Comparison of ENCODE assay signal across 16 cellular contexts in genomic region chr4:61277785-61278184, GRCh38.
A peak's percentile ranks its signal among the peaks of the same experiment; 100 is the strongest.
DNase-seq lines count a peak whose midpoint lies in the region; ATAC-seq and TF ChIP-seq lines count a peak whose summit lies in the region.
"Had no signal": no experiment of that assay in that cellular context is flagged by ENCODE, and none has a peak within 500 bp of the region (broad histone marks: within the 10 kb centered on the region; RNA-seq: fewer than 3 reads in every experiment).

No MANE protein-coding gene starts in this region.

- H4K20me1 ChIP-seq in mammary epithelial cell (ENCODE audit: insufficient read depth, low read length), result no peaks in the 10 kb centered on the region

- H3K4me3 Mint-ChIP-seq in activated T-helper 17 cell treated with anti-CD3 and anti-CD28 coated beads, Interleukin-2, amount 50 U/mL, for 72 hours, result no peak overlapping the region
- no peak overlapping the region for H3K4me3 Mint-ChIP-seq in HFFc6
- H3K4me3 Mint-ChIP-seq: CD8-positive, alpha-beta T cell; effector memory CD8-positive, alpha-beta T cell; stimulated activated effector memory CD8-positive, alpha-beta T cell treated with anti-CD3 and anti-CD28 coated beads, Interleukin-12 subunit alpha, Interleukin-12 subunit beta, amount 100 ng/mL, for 72 hours; WTC11 had no signal

- BruUV-seq in mammary epithelial cell (replicated peaks; lab: Mats Ljungman, UMichigan), result no TSS peak

- DNase-seq in NCI-H2227 (lab: John Stamatoyannopoulos, UW; ENCODE audit: unreplicated experiment) (peak; percentile 3), NCI-H2227 treated with DMSO at 0.1 percent for 48 hours (lab: John Stamatoyannopoulos, UW) (no peak), NCI-H226 (peak; percentile 43), mammary epithelial cell (peak; percentile 61), thoracic aorta (ENCODE audit: low spot score) (no peak), HFFc6 (no peak)
- DNase-seq: ACHN; activated gamma-delta T cell treated with Interleukin-2 at 50 U/mL for 16 hours; CD8-positive, alpha-beta T cell; effector memory CD8-positive, alpha-beta T cell; mesenchymal stem cell; PC-9 had no signal

- intact Hi-C loops in mammary epithelial cell (cut with micrococcal nuclease), result no loop called here

- H3K79me2 ChIP-seq in mammary epithelial cell (ENCODE audit: insufficient read depth, low read length), result no peaks in the 10 kb centered on the region

- H3K9ac ChIP-seq in mammary epithelial cell (ENCODE audit: insufficient read depth, low read length), result no peak overlapping the region

- H3K36me3 Mint-ChIP-seq in activated T-helper 17 cell treated with anti-CD3 and anti-CD28 coated beads, Interleukin-2, amount 50 U/mL, for 72 hours (ENCODE audit: low read depth), result no peaks in the 10 kb centered on the region
- no peaks in the 10 kb centered on the region for H3K36me3 Mint-ChIP-seq in HFFc6 (ENCODE audit: low read depth)
- H3K36me3 Mint-ChIP-seq: CD8-positive, alpha-beta T cell; stimulated activated effector memory CD8-positive, alpha-beta T cell treated with anti-CD3 and anti-CD28 coated beads, Interleukin-12 subunit alpha, Interleukin-12 subunit beta, amount 100 ng/mL, for 72 hours; WTC11 had no signal

- no peak overlapping the region for H3K4me3 ChIP-seq in mammary epithelial cell (replicated peaks in 1 of 3; ENCODE audit: insufficient read depth in 1 of 3, low read depth in 2 of 3, low read length in 3 of 3)
- H3K4me3 ChIP-seq in thoracic aorta, result peak overlapping the region; percentile 55
- H3K4me3 ChIP-seq: PC-9 had no signal

- CTCF ChIA-PET in mammary epithelial cell (lab: Charles Lee; ENCODE audit: low non-redundant PET), result no interaction called here

- H3K27me3 Mint-ChIP-seq in activated T-helper 17 cell treated with anti-CD3 and anti-CD28 coated beads, Interleukin-2, amount 50 U/mL, for 72 hours, result no peaks in the 10 kb centered on the region
- H3K27me3 Mint-ChIP-seq in HFFc6 (ENCODE audit: insufficient read depth), result no peaks in the 10 kb centered on the region
- H3K27me3 Mint-ChIP-seq: effector memory CD8-positive, alpha-beta T cell had no signal

- in situ Hi-C loops in mammary epithelial cell (cut with MboI; ENCODE audit: low sequenced_read_pairs in 2 of 2), result no loop called here

- H2AFZ ChIP-seq in mammary epithelial cell (ENCODE audit: low read depth, low read length), result no peak overlapping the region
- H2AFZ ChIP-seq: PC-9 had no signal

- no peaks in the 10 kb centered on the region for H3K4me1 Mint-ChIP-seq in activated T-helper 17 cell treated with anti-CD3 and anti-CD28 coated beads, Interleukin-2, amount 50 U/mL, for 72 hours
- no peaks in the 10 kb centered on the region for H3K4me1 Mint-ChIP-seq in HFFc6 (ENCODE audit: low read depth)
- H3K4me1 Mint-ChIP-seq: stimulated activated effector memory CD8-positive, alpha-beta T cell treated with anti-CD3 and anti-CD28 coated beads, Interleukin-12 subunit alpha, Interleukin-12 subunit beta, amount 100 ng/mL, for 72 hours had no signal

- no peak for ATAC-seq in thoracic aorta (ENCODE audit: insufficient number of reproducible peaks, low FRiP score, low read depth)
- no peak for ATAC-seq in activated T-helper 17 cell treated with anti-CD3 and anti-CD28 coated beads, Interleukin-2, amount 50 U/mL, for 72 hours (replicated peaks)
- ATAC-seq in HG03457 (IDR thresholded peaks at IDR 0.05; ENCODE audit: unreplicated experiment), result no peak
- ATAC-seq: CD8-positive, alpha-beta T cell; effector memory CD8-positive, alpha-beta T cell; stimulated activated effector memory CD8-positive, alpha-beta T cell treated with anti-CD3 and anti-CD28 coated beads, Interleukin-12 subunit alpha, Interleukin-12 subunit beta, amount 100 ng/mL, for 72 hours; WTC11 had no signal

- H3K36me3 ChIP-seq in mammary epithelial cell (ENCODE audit: insufficient read depth, low read length), result no peaks in the 10 kb centered on the region
- no peaks in the 10 kb centered on the region for H3K36me3 ChIP-seq in thoracic aorta

- dilution Hi-C loops in mammary epithelial cell (cut with HindIII; ENCODE audit: low sequenced_read_pairs), result no loop called here

- no peaks in the 10 kb centered on the region for H3K9me3 ChIP-seq in mammary epithelial cell (replicated peaks; ENCODE audit: insufficient read depth, low read length)
- no peaks in the 10 kb centered on the region for H3K9me3 ChIP-seq in thoracic aorta

- H3K27me3 ChIP-seq in mammary epithelial cell (ENCODE audit: insufficient read depth, low read length), result no peaks in the 10 kb centered on the region
- no peaks in the 10 kb centered on the region for H3K27me3 ChIP-seq in thoracic aorta (replicated peaks; ENCODE audit: insufficient read depth)

- no peak overlapping the region for H3K27ac Mint-ChIP-seq in activated T-helper 17 cell treated with anti-CD3 and anti-CD28 coated beads, Interleukin-2, amount 50 U/mL, for 72 hours
- no peak overlapping the region for H3K27ac Mint-ChIP-seq in HFFc6
- H3K27ac Mint-ChIP-seq: CD8-positive, alpha-beta T cell; effector memory CD8-positive, alpha-beta T cell; stimulated activated effector memory CD8-positive, alpha-beta T cell treated with anti-CD3 and anti-CD28 coated beads, Interleukin-12 subunit alpha, Interleukin-12 subunit beta, amount 100 ng/mL, for 72 hours had no signal

- H3K9me3 Mint-ChIP-seq in activated T-helper 17 cell treated with anti-CD3 and anti-CD28 coated beads, Interleukin-2, amount 50 U/mL, for 72 hours, result peaks cover 14% of the 10 kb centered on the region
- peaks cover 20% of the 10 kb centered on the region for H3K9me3 Mint-ChIP-seq in HFFc6
- H3K9me3 Mint-ChIP-seq: CD8-positive, alpha-beta T cell; effector memory CD8-positive, alpha-beta T cell; WTC11 had no signal

- H3K4me1 ChIP-seq in mammary epithelial cell (ENCODE audit: insufficient read depth, low read length) (no peaks in the 10 kb centered on the region), thoracic aorta (ENCODE audit: control insufficient read depth in 1 of 2, low read depth in 2 of 2) (peaks cover 19 to 24% of the 10 kb centered on the region in 2 donors)

- H3K4me2 ChIP-seq in mammary epithelial cell (ENCODE audit: insufficient read depth, low read depth, low read length), result no peak overlapping the region
- H3K4me2 ChIP-seq: PC-9 had no signal

- TF ChIP-seq CTCF in mammary epithelial cell (conservative IDR thresholded peaks at IDR 0.05 in 1 of 2, IDR thresholded peaks at IDR 0.05 in 1 of 2; ENCODE audit: extremely low read depth in 1 of 2, insufficient read depth in 1 of 2, low read depth in 1 of 2, low read length in 2 of 2), result no peak
- TF ChIP-seq CTCF in thoracic aorta (IDR thresholded peaks at IDR 0.05), result no peak
- no peak for TF ChIP-seq CTCF in HFFc6 (IDR thresholded peaks at IDR 0.05)

- no peak overlapping the region for H3K27ac ChIP-seq in mammary epithelial cell (ENCODE audit: insufficient read depth, low read depth, low read length)
- H3K27ac ChIP-seq in thoracic aorta, result peak overlapping the region; percentile 24 to 67
- H3K27ac ChIP-seq: PC-9 had no signal

Comparison
In these comparisons a context has a peak if more than half of its experiments do, and no peak if none do; other contexts are left out.
1. DNase-seq: peak in NCI-H2227 (single experiment), NCI-H226 (single experiment) and mammary epithelial cell (single experiment); none in NCI-H2227 treated with DMSO at 0.1 percent for 48 hours (single experiment), thoracic aorta (single experiment) and HFFc6 (single experiment).